8 cellular contexts compared by ENCODE assay signal in genomic region chr6:73969982-73970960, GRCh38.
DNase-seq lines count a peak whose midpoint lies in the region; ATAC-seq and TF ChIP-seq lines count a peak whose summit lies in the region.

No MANE protein-coding gene starts in this region.

- H3K27ac ChIP-seq in brain microvascular endothelial cell, result no peak overlapping the region

- no peak for DNase-seq in activated naive CD8-positive, alpha-beta T cell treated with anti-CD3 and anti-CD28 coated beads, Interleukin-2, amount 50 U/mL, for 24 hours
- DNase-seq in activated naive CD8-positive, alpha-beta T cell treated with anti-CD3 and anti-CD28 coated beads for 36 hours, result no peak
- DNase-seq in NCI-H1436 (lab: John Stamatoyannopoulos, UW) (peak; percentile 10), brain microvascular endothelial cell (peak; percentile 48), kidney epithelial cell (ENCODE audit: low read depth) (no peak), COR-L47 (lab: John Stamatoyannopoulos, UW) (no peak)

- H3K36me3 ChIP-seq in brain microvascular endothelial cell (replicated peaks), result no peaks in the 10 kb centered on the region
- H3K36me3 ChIP-seq in kidney epithelial cell (ENCODE audit: control insufficient read depth, insufficient read depth, low read length), result no peaks in the 10 kb centered on the region

- in situ Hi-C loops in brain microvascular endothelial cell (cut with HindIII; ENCODE audit: low pct_ligation_motif_present, low sequenced_read_pairs), result no loop called here

- no peak overlapping the region for H3K27ac Mint-ChIP-seq in activated naive CD8-positive, alpha-beta T cell treated with anti-CD3 and anti-CD28 coated beads, Interleukin-2, amount 50 U/mL, for 24 hours
- H3K27ac Mint-ChIP-seq in activated naive CD8-positive, alpha-beta T cell treated with anti-CD3 and anti-CD28 coated beads for 36 hours, result no peak overlapping the region

- TF ChIP-seq CTCF in brain microvascular endothelial cell (IDR thresholded peaks at IDR 0.05; ENCODE audit: low read depth, low read length, missing control alignments) (peak; percentile 67), kidney epithelial cell (IDR thresholded peaks at IDR 0.05; ENCODE audit: insufficient read depth, low read length, poor library complexity, severe bottlenecking) (peak; percentile 63)

- ATAC-seq in activated naive CD8-positive, alpha-beta T cell treated with anti-CD3 and anti-CD28 coated beads, Interleukin-2, amount 50 U/mL, for 24 hours, result peak; percentile 52
- no peak for ATAC-seq in HG03469 (IDR thresholded peaks at IDR 0.05; ENCODE audit: unreplicated experiment)
- no peak for ATAC-seq in HG03139 (IDR thresholded peaks at IDR 0.05; ENCODE audit: unreplicated experiment)

- H3K9me3 Mint-ChIP-seq in activated naive CD8-positive, alpha-beta T cell treated with anti-CD3 and anti-CD28 coated beads, Interleukin-2, amount 50 U/mL, for 24 hours, result no peaks in the 10 kb centered on the region
- H3K9me3 Mint-ChIP-seq in activated naive CD8-positive, alpha-beta T cell treated with anti-CD3 and anti-CD28 coated beads for 36 hours, result no peaks in the 10 kb centered on the region

- peaks cover 2% of the 10 kb centered on the region for H3K27me3 Mint-ChIP-seq in activated naive CD8-positive, alpha-beta T cell treated with anti-CD3 and anti-CD28 coated beads, Interleukin-2, amount 50 U/mL, for 24 hours
- no peaks in the 10 kb centered on the region for H3K27me3 Mint-ChIP-seq in activated naive CD8-positive, alpha-beta T cell treated with anti-CD3 and anti-CD28 coated beads for 36 hours

- no peaks in the 10 kb centered on the region for H3K4me1 Mint-ChIP-seq in activated naive CD8-positive, alpha-beta T cell treated with anti-CD3 and anti-CD28 coated beads, Interleukin-2, amount 50 U/mL, for 24 hours
- no peaks in the 10 kb centered on the region for H3K4me1 Mint-ChIP-seq in activated naive CD8-positive, alpha-beta T cell treated with anti-CD3 and anti-CD28 coated beads for 36 hours

- H3K4me3 ChIP-seq in brain microvascular endothelial cell (ENCODE audit: low read depth, low read length), result no peak overlapping the region
- no peak overlapping the region for H3K4me3 ChIP-seq in kidney epithelial cell (ENCODE audit: low read depth, low read length)

- no peaks in the 10 kb centered on the region for H3K36me3 Mint-ChIP-seq in activated naive CD8-positive, alpha-beta T cell treated with anti-CD3 and anti-CD28 coated beads, Interleukin-2, amount 50 U/mL, for 24 hours (ENCODE audit: low read depth)
- H3K36me3 Mint-ChIP-seq in activated naive CD8-positive, alpha-beta T cell treated with anti-CD3 and anti-CD28 coated beads for 36 hours, result no peaks in the 10 kb centered on the region

- H3K4me3 Mint-ChIP-seq in activated naive CD8-positive, alpha-beta T cell treated with anti-CD3 and anti-CD28 coated beads, Interleukin-2, amount 50 U/mL, for 24 hours, result no peak overlapping the region
- H3K4me3 Mint-ChIP-seq in activated naive CD8-positive, alpha-beta T cell treated with anti-CD3 and anti-CD28 coated beads for 36 hours, result no peak overlapping the region

- H3K27me3 ChIP-seq in brain microvascular endothelial cell (replicated peaks) (no peaks in the 10 kb centered on the region), kidney epithelial cell (ENCODE audit: control insufficient read depth, insufficient read depth, low read length) (no peaks in the 10 kb centered on the region)

Comparison
In these comparisons a context has a peak if more than half of its experiments do, and no peak if none do; other contexts are left out.
1. DNase-seq: peak in NCI-H1436 (single experiment) and brain microvascular endothelial cell (single experiment); none in activated naive CD8-positive, alpha-beta T cell treated with anti-CD3 and anti-CD28 coated beads, Interleukin-2, amount 50 U/mL, for 24 hours (single experiment), activated naive CD8-positive, alpha-beta T cell treated with anti-CD3 and anti-CD28 coated beads for 36 hours (single experiment), kidney epithelial cell (single experiment) and COR-L47 (single experiment).